8 cellular contexts compared by ENCODE assay signal in the genomic region with DNA sequence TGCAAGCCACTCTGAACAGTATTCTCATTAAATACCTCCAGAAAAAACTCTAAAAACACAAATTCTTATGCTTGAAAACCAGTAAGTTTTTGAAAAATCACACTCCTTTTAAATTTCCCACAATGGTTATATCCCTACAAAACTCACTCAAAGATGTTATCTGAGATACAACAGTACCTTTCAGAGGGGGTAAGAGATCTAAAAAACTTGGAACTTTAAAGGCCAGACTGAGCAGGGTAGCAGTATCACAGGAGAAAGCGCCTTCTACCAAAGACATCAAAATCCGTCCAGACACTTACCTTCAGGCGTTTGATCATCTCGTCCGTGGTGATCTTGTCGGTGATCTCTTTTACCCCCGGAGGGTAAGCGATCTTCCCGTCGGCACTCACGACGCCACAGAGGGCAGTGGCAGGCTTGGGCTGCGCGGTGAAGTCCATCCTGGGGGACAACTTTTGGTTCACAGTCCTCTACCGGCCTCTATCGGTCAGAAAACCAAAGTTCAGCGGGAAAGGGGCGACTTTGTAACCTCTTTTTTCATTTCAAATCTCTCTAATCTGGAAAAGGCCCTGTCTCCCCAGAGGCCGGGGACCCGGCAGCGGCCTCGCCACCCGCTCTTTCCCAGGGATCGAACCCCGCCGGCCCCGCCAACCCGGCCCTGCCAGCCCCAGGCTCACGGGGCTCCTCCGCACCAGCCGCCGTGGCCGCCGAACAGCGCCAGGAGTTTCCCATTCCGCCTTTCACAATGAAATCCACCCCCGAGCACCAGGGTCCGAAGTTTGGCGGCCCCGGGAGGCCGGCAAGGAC. TPM values are rescaled to one million over a fixed set of nuclear protein-coding genes. Genes with fewer than 3 reads are reported as not detected.
DNase-seq lines count a peak whose midpoint lies in the region; ATAC-seq and TF ChIP-seq lines count a peak whose summit lies in the region.

No MANE protein-coding gene starts in this region.

- no CpG with 5 or more reads among the region's 41 CpGs for WGBS in iPS DF 6.9 (ENCODE audit: insufficient coverage, insufficient read length)

- H3K27ac ChIP-seq in brain microvascular endothelial cell (peak overlapping the region; percentile 59), iPS DF 6.9 (ENCODE audit: low read length) (no peak overlapping the region)

- no peaks in the 10 kb centered on the region for H3K27me3 ChIP-seq in brain microvascular endothelial cell (replicated peaks)
- H3K27me3 ChIP-seq in iPS DF 6.9 (ENCODE audit: control insufficient read depth, insufficient read depth, low read length): no peaks in the 10 kb centered on the region

- in situ Hi-C loops in brain microvascular endothelial cell (cut with HindIII; ENCODE audit: low pct_ligation_motif_present, low sequenced_read_pairs): no loop called here

- TF ChIP-seq CTCF in GM12872 (IDR thresholded peaks at IDR 0.05; ENCODE audit: insufficient read depth, low read depth, low read length): peak; percentile 97
- peak; percentile 91 for TF ChIP-seq CTCF in brain microvascular endothelial cell (IDR thresholded peaks at IDR 0.05; ENCODE audit: low read depth, low read length, missing control alignments)

- H3K36me3 ChIP-seq in brain microvascular endothelial cell (replicated peaks) (peaks cover 12% of the 10 kb centered on the region), iPS DF 6.9 (ENCODE audit: control insufficient read depth, insufficient read depth, low read length) (0 out of 2 replicates have a peak, but pooled peaks cover 4% of the 10 kb centered on the region)

- DNase-seq in NCI-H2081 treated with DMSO at 0.1 percent for 48 hours (lab: John Stamatoyannopoulos, UW): peak; percentile 71
- peak; percentile 75 for DNase-seq in UCSD-AML1 (lab: John Stamatoyannopoulos, UW; ENCODE audit: unreplicated experiment)
- peak; percentile 75 for DNase-seq in brain microvascular endothelial cell
- DNase-seq in iPS DF 6.9 (ENCODE audit: low read depth, low spot score): peak; percentile 68
- peak; percentile 85 for DNase-seq in sciatic nerve (ENCODE audit: low spot score)

- intact Hi-C loops in sciatic nerve (cut with DNase I): loop anchor here (10.0 kb wide), 2 partner anchors 282 to 342 kb away; a partner anchor contains a TSS

- H3K4me3 ChIP-seq in brain microvascular endothelial cell (ENCODE audit: low read depth, low read length) (peak overlapping the region; percentile 81), iPS DF 6.9 (ENCODE audit: low read length) (peak overlapping the region; percentile 89)

- peak; percentile 29 for ATAC-seq in HG02981 (IDR thresholded peaks at IDR 0.05; ENCODE audit: unreplicated experiment)
- peak; percentile 83 for ATAC-seq in sciatic nerve
- no peak for ATAC-seq in HG03469 (IDR thresholded peaks at IDR 0.05; ENCODE audit: unreplicated experiment)

- no peaks in the 10 kb centered on the region for H3K4me1 ChIP-seq in iPS DF 6.9 (ENCODE audit: control insufficient read depth, insufficient read depth, low read length)

- H3K9me3 ChIP-seq in iPS DF 6.9 (ENCODE audit: control insufficient read depth, insufficient read depth, low read length): no peaks in the 10 kb centered on the region

RNA-seq across cellular contexts. Expression of a gene that starts 1.4 kb away (rescaled TPM):
- total RNA-seq in sciatic nerve: 65.8 TPM
